14 cellular contexts compared by ENCODE assay signal in genomic region chr2:73856214-73856613, GRCh38. TPM values are rescaled to one million over a fixed set of nuclear protein-coding genes. Genes with fewer than 3 reads are reported as not detected.
A peak's percentile ranks its signal among the peaks of the same experiment; 100 is the strongest.
DNase-seq lines count a peak whose midpoint lies in the region; ATAC-seq and TF ChIP-seq lines count a peak whose summit lies in the region.
"Had no signal": no experiment of that assay in that cellular context is flagged by ENCODE, and none has a peak within 500 bp of the region (broad histone marks: within the 10 kb centered on the region; RNA-seq: fewer than 3 reads in every experiment).

No MANE protein-coding gene starts in this region.

- H3K4me2 ChIP-seq in smooth muscle cell, result no peak overlapping the region
- H3K4me2 ChIP-seq: hepatocyte had no signal

- H3K27ac ChIP-seq in smooth muscle cell (ENCODE audit: low read depth), result no peak overlapping the region
- H3K27ac ChIP-seq: hepatocyte, prostate gland had no signal

- peaks cover 13% of the 10 kb centered on the region for H3F3A ChIP-seq in smooth muscle cell (ENCODE audit: low read depth)

- peaks cover 38% of the 10 kb centered on the region for H3K4me1 Mint-ChIP-seq in activated T-helper 17 cell treated with anti-CD3 and anti-CD28 coated beads, Interleukin-2, amount 50 U/mL, for 72 hours

- H3K36me3 ChIP-seq in smooth muscle cell (ENCODE audit: low read depth), result peaks cover 5% of the 10 kb centered on the region
- H3K36me3 ChIP-seq: prostate gland had no signal

- TF ChIP-seq CTCF in foreskin fibroblast (IDR thresholded peaks at IDR 0.05; ENCODE audit: low read depth, low read length) (no peak), smooth muscle cell (IDR thresholded peaks at IDR 0.05; ENCODE audit: borderline replicate concordance, insufficient read depth, poor library complexity, severe bottlenecking) (no peak)

- H2AFZ ChIP-seq in smooth muscle cell (ENCODE audit: low read depth), result no peak overlapping the region
- H2AFZ ChIP-seq: hepatocyte had no signal

- H3K27me3 Mint-ChIP-seq in activated T-helper 17 cell treated with anti-CD3 and anti-CD28 coated beads, Interleukin-2, amount 50 U/mL, for 72 hours, result no peaks in the 10 kb centered on the region

- no peaks in the 10 kb centered on the region for H3K9me3 ChIP-seq in smooth muscle cell (replicated peaks; ENCODE audit: low read depth)
- H3K9me3 ChIP-seq: BE2C, prostate gland had no signal

- H3K4me3 ChIP-seq in foreskin fibroblast (ENCODE audit: low read depth in 1 of 2, low read length in 2 of 2), result no peak overlapping the region
- no peak overlapping the region for H3K4me3 ChIP-seq in smooth muscle cell
- H3K4me3 ChIP-seq: hepatocyte, prostate gland had no signal

- no peak overlapping the region for H3K9ac ChIP-seq in smooth muscle cell (ENCODE audit: low read depth)

- peak; percentile 72 for ATAC-seq in activated T-helper 17 cell treated with anti-CD3 and anti-CD28 coated beads, Interleukin-2, amount 50 U/mL, for 72 hours (replicated peaks)
- ATAC-seq in GM19324 (IDR thresholded peaks at IDR 0.05; ENCODE audit: low FRiP score, unreplicated experiment), result no peak
- no peak for ATAC-seq in HG02678 (IDR thresholded peaks at IDR 0.05; ENCODE audit: unreplicated experiment)

- H3K27me3 ChIP-seq in smooth muscle cell (ENCODE audit: low read depth), result no peaks in the 10 kb centered on the region
- H3K27me3 ChIP-seq: BE2C, hepatocyte had no signal

- H4K20me1 ChIP-seq in smooth muscle cell (ENCODE audit: low read depth), result peaks cover 10% of the 10 kb centered on the region

- no peak overlapping the region for H3K4me3 Mint-ChIP-seq in activated T-helper 17 cell treated with anti-CD3 and anti-CD28 coated beads, Interleukin-2, amount 50 U/mL, for 72 hours

- H3K79me2 ChIP-seq in smooth muscle cell (ENCODE audit: low read depth), result no peaks in the 10 kb centered on the region
- H3K79me2 ChIP-seq: hepatocyte had no signal

- H3K27ac Mint-ChIP-seq in activated T-helper 17 cell treated with anti-CD3 and anti-CD28 coated beads, Interleukin-2, amount 50 U/mL, for 72 hours, result peak overlapping the region; percentile 74

- H3K4me1 ChIP-seq in smooth muscle cell (ENCODE audit: low read depth), result peaks cover 3% of the 10 kb centered on the region
- H3K4me1 ChIP-seq: BE2C, prostate gland had no signal

- no peaks in the 10 kb centered on the region for H3K9me3 Mint-ChIP-seq in activated T-helper 17 cell treated with anti-CD3 and anti-CD28 coated beads, Interleukin-2, amount 50 U/mL, for 72 hours

- no peaks in the 10 kb centered on the region for H3K36me3 Mint-ChIP-seq in activated T-helper 17 cell treated with anti-CD3 and anti-CD28 coated beads, Interleukin-2, amount 50 U/mL, for 72 hours (ENCODE audit: low read depth)

- DNase-seq in A172 (ENCODE audit: low spot score), result peak; percentile 84
- DNase-seq in EL, result peak; percentile 82
- DNase-seq in foreskin fibroblast, result peak; percentile 88 to 92
- no peak for DNase-seq in smooth muscle cell (lab: John Stamatoyannopoulos, UW; ENCODE audit: unreplicated experiment)
- no peak for DNase-seq in mesenteric fat pad (ENCODE audit: low spot score)
- DNase-seq: activated CD4-positive, alpha-beta T cell treated with anti-CD3 and anti-CD28 coated beads for 4 hours; BE2C; DMS 273 treated with DMSO at 0.1 percent for 48 hours; SIG-M5 had no signal

RNA-seq across cellular contexts. Expression of gene STAMBP, which starts 27.5 kb away (rescaled TPM):
- 8.0 and 9.4 TPM in 2 replicates for total RNA-seq in A172 (2014; rRNA removed; shearing (Covaris generic))
- total RNA-seq in activated T-helper 17 cell treated with anti-CD3 and anti-CD28 coated beads, Interleukin-2, amount 50 U/mL, for 72 hours, result 100 to 1,000 TPM in 1 of 2 donors, 10 to 100 TPM in 1; 59.5 to 152 TPM
- 36.3 and 61.1 TPM in 2 replicates for total RNA-seq in smooth muscle cell
- polyA plus RNA-seq in smooth muscle cell, result 48.5 and 53.0 TPM in 2 replicates
- total RNA-seq in mesenteric fat pad, result 25.6 TPM

RNA-seq across cellular contexts. Expression of gene ACTG2, which starts 36.6 kb away (rescaled TPM):
- not detected in 2 replicates for total RNA-seq in A172 (2014; rRNA removed; shearing (Covaris generic))
- total RNA-seq in activated T-helper 17 cell treated with anti-CD3 and anti-CD28 coated beads, Interleukin-2, amount 50 U/mL, for 72 hours, result not detected
- total RNA-seq in smooth muscle cell (201 and 323 TPM in 2 replicates), mesenteric fat pad (13.2 TPM)
- 796 and 874 TPM in 2 replicates for polyA plus RNA-seq in smooth muscle cell

Comparison
In these comparisons a context has a peak if more than half of its experiments do, and no peak if none do; other contexts are left out.
1. DNase-seq: peak in A172 (single experiment), EL (single experiment) and foreskin fibroblast (2 of 2); none in smooth muscle cell (single experiment) and mesenteric fat pad (single experiment).
2. RNA of gene ACTG2, which starts 36.6 kb away (total RNA-seq): 201 to 323 TPM in smooth muscle cell; 13.2 TPM in mesenteric fat pad (single experiment), not detected in activated T-helper 17 cell treated with anti-CD3 and anti-CD28 coated beads, Interleukin-2, amount 50 U/mL, for 72 hours and not detected in A172; every median in the first group is over 10 times any median in the second.